In genomic region chr21:14366998-14367397, GRCh38 we compare ENCODE assay signal across 20 cellular contexts.
"Had no signal": no experiment of that assay in that cellular context is flagged by ENCODE, and none has a peak within 500 bp of the region (broad histone marks: within the 10 kb centered on the region; RNA-seq: fewer than 3 reads in every experiment).

No MANE protein-coding gene starts in this region.

- H3K36me3 ChIP-seq: brain microvascular endothelial cell, esophagus squamous epithelium, neural progenitor cell, prostate gland, suprapubic skin, transverse colon had no signal

- H3K4me3 Mint-ChIP-seq: activated CD4-positive, alpha-beta T cell treated with anti-CD3 and anti-CD28 coated beads, Interleukin-2, amount 10 ng/mL, durations not matched to agents 7 days and 5 days; activated CD8-positive, alpha-beta T cell treated with anti-CD3 and anti-CD28 coated beads, Interleukin-2, amount 10 ng/mL, durations not matched to agents 7 days and 5 days; activated naive CD4-positive, alpha-beta T cell treated with anti-CD3 and anti-CD28 coated beads, Interleukin-2, amount 10 ng/mL, durations not matched to agents 7 days and 5 days; activated T-cell treated with anti-CD3 and anti-CD28 coated beads, Interleukin-2, amount 50 U/mL, for 4 hours; central memory CD8-positive, alpha-beta T cell; naive thymus-derived CD4-positive, alpha-beta T cell; neural progenitor cell; stimulated activated naive CD8-positive, alpha-beta T cell treated with anti-CD3 and anti-CD28 coated beads, Interleukin-15, Interleukin-2, amounts not matched to agents 100 ng/mL and 50 ng/mL, for 24 hours had no signal

- H3K9me3 Mint-ChIP-seq: activated CD4-positive, alpha-beta T cell treated with anti-CD3 and anti-CD28 coated beads, Interleukin-2, amount 10 ng/mL, durations not matched to agents 7 days and 5 days; activated naive CD4-positive, alpha-beta T cell treated with anti-CD3 and anti-CD28 coated beads, Interleukin-2, amount 10 ng/mL, durations not matched to agents 7 days and 5 days; activated T-cell treated with anti-CD3 and anti-CD28 coated beads, Interleukin-2, amount 50 U/mL, for 4 hours; central memory CD8-positive, alpha-beta T cell; naive thymus-derived CD4-positive, alpha-beta T cell; neural progenitor cell; stimulated activated naive CD8-positive, alpha-beta T cell treated with anti-CD3 and anti-CD28 coated beads, Interleukin-15, Interleukin-2, amounts not matched to agents 100 ng/mL and 50 ng/mL, for 24 hours had no signal

- H3K9me3 ChIP-seq: esophagus squamous epithelium, prostate gland, suprapubic skin, transverse colon had no signal

- DNase-seq: activated CD4-positive, alpha-beta T cell treated with anti-CD3 and anti-CD28 coated beads, Interleukin-2, amount 10 ng/mL, durations not matched to agents 7 days and 5 days; activated CD8-positive, alpha-beta T cell treated with anti-CD3 and anti-CD28 coated beads, Interleukin-2, amount 10 ng/mL, durations not matched to agents 7 days and 5 days; activated effector memory CD4-positive, alpha-beta T cell treated with Interleukin-2 at 50 U/mL for 16 hours; activated naive CD4-positive, alpha-beta T cell treated with anti-CD3 and anti-CD28 coated beads, Interleukin-2, amount 10 ng/mL, durations not matched to agents 7 days and 5 days; activated T-cell treated with anti-CD3 and anti-CD28 coated beads, Interleukin-2, amount 50 U/mL, for 4 hours; aorta; brain microvascular endothelial cell; cortex of kidney; effector CD8-positive, alpha-beta T cell; esophagus squamous epithelium; mesendoderm; naive thymus-derived CD4-positive, alpha-beta T cell; right cardiac atrium; transverse colon had no signal

- H3K4me3 ChIP-seq: esophagus squamous epithelium, neural progenitor cell, prostate gland, suprapubic skin, transverse colon had no signal

- H3K36me3 Mint-ChIP-seq: neural progenitor cell had no signal

- H3K27ac Mint-ChIP-seq: activated CD4-positive, alpha-beta T cell treated with anti-CD3 and anti-CD28 coated beads, Interleukin-2, amount 10 ng/mL, durations not matched to agents 7 days and 5 days; activated CD8-positive, alpha-beta T cell treated with anti-CD3 and anti-CD28 coated beads, Interleukin-2, amount 10 ng/mL, durations not matched to agents 7 days and 5 days; activated naive CD4-positive, alpha-beta T cell treated with anti-CD3 and anti-CD28 coated beads, Interleukin-2, amount 10 ng/mL, durations not matched to agents 7 days and 5 days; naive thymus-derived CD4-positive, alpha-beta T cell; neural progenitor cell; stimulated activated naive CD8-positive, alpha-beta T cell treated with anti-CD3 and anti-CD28 coated beads, Interleukin-15, Interleukin-2, amounts not matched to agents 100 ng/mL and 50 ng/mL, for 24 hours had no signal

- ATAC-seq: activated CD4-positive, CD25-positive, alpha-beta regulatory T cell treated with anti-CD3 and anti-CD28 coated beads, Interleukin-2, amount 50 U/mL, for 24 hours; activated CD8-positive, alpha-beta T cell treated with anti-CD3 and anti-CD28 coated beads, Interleukin-2, amount 10 ng/mL, durations not matched to agents 7 days and 5 days; activated T-cell treated with anti-CD3 and anti-CD28 coated beads, Interleukin-2, amount 50 U/mL, for 4 hours; naive thymus-derived CD4-positive, alpha-beta T cell; right cardiac atrium had no signal

- H3K27me3 ChIP-seq: brain microvascular endothelial cell, esophagus squamous epithelium, neural progenitor cell, transverse colon had no signal

- H3K4me1 ChIP-seq: neural progenitor cell, prostate gland, suprapubic skin, transverse colon had no signal

- H3K4me1 Mint-ChIP-seq: activated CD4-positive, alpha-beta T cell treated with anti-CD3 and anti-CD28 coated beads, Interleukin-2, amount 10 ng/mL, durations not matched to agents 7 days and 5 days; activated naive CD4-positive, alpha-beta T cell treated with anti-CD3 and anti-CD28 coated beads, Interleukin-2, amount 10 ng/mL, durations not matched to agents 7 days and 5 days; central memory CD8-positive, alpha-beta T cell; neural progenitor cell had no signal

- H3K27ac ChIP-seq: brain microvascular endothelial cell, esophagus squamous epithelium, neural progenitor cell, prostate gland, suprapubic skin, transverse colon had no signal
